In genomic region chr19:33114302-33114701, GRCh38 we compare ENCODE assay signal across 35 cellular contexts. TPM values are rescaled to one million over a fixed set of nuclear protein-coding genes. Genes with fewer than 3 reads are reported as not detected.
"Had no signal": no experiment of that assay in that cellular context is flagged by ENCODE, and none has a peak within 500 bp of the region (broad histone marks: within the 10 kb centered on the region; RNA-seq: fewer than 3 reads in every experiment).

No MANE protein-coding gene starts in this region.

- H3K9me3 ChIP-seq: adrenal gland, MG63, SJSA1, SK-N-SH had no signal

- H3K4me1 ChIP-seq: adrenal gland had no signal

- H3K9me3 Mint-ChIP-seq: activated CD4-positive, alpha-beta memory T cell treated with anti-CD3 and anti-CD28 coated beads for 36 hours; activated naive CD4-positive, alpha-beta T cell treated with anti-CD3 and anti-CD28 coated beads for 36 hours; activated naive CD4-positive, alpha-beta T cell treated with anti-CD3 and anti-CD28 coated beads, Interleukin-2, amount 50 U/mL, for 72 hours; activated T-cell treated with anti-CD3 and anti-CD28 coated beads, Interleukin-2, amount 50 U/mL, for 4 hours; activated T-helper 1 cell treated with anti-CD3 and anti-CD28 coated beads, Interleukin-12 subunit alpha, Interleukin-12 subunit beta, Interleukin-2, Interleukin-4 antibody, amounts not matched to agents 30 ng/mL and 10 ng/mL and 1 ng/mL, durations not matched to agents 14 hours and 24 hours and 36 hours; brain; T-helper 1 cell treated with Interleukin-12 subunit alpha and Interleukin-12 subunit beta and Interleukin-4 antibody, amounts not matched to agents 30 μg/mL and 1 μg/mL, for 36 hours; T-helper 2 cell treated with Interferon-gamma antibody and Interleukin-4, amounts not matched to agents 5 μg/mL and 100 μg/mL, for 36 hours; WTC11 had no signal

- H3K27ac Mint-ChIP-seq: activated CD4-positive, alpha-beta memory T cell treated with anti-CD3 and anti-CD28 coated beads for 36 hours; activated CD4-positive, alpha-beta T cell treated with anti-CD3 and anti-CD28 coated beads for 36 hours; activated naive CD4-positive, alpha-beta T cell treated with anti-CD3 and anti-CD28 coated beads for 36 hours; activated naive CD4-positive, alpha-beta T cell treated with anti-CD3 and anti-CD28 coated beads, Interleukin-2, amount 50 U/mL, for 72 hours; activated T-helper 1 cell treated with anti-CD3 and anti-CD28 coated beads, Interleukin-12 subunit alpha, Interleukin-12 subunit beta, Interleukin-2, Interleukin-4 antibody, amounts not matched to agents 30 ng/mL and 10 ng/mL and 1 ng/mL, durations not matched to agents 14 hours and 24 hours and 36 hours; brain; T-helper 1 cell treated with Interleukin-12 subunit alpha and Interleukin-12 subunit beta and Interleukin-4 antibody, amounts not matched to agents 30 μg/mL and 1 μg/mL, for 36 hours; T-helper 2 cell treated with Interferon-gamma antibody and Interleukin-4, amounts not matched to agents 5 μg/mL and 100 μg/mL, for 36 hours; WTC11 had no signal

- H3K27ac ChIP-seq: adrenal gland, SJSA1 had no signal

- H3K4me3 ChIP-seq: adrenal gland, MG63, SJSA1 had no signal

- H3K4me2 ChIP-seq: SK-N-SH had no signal

- H3K9ac ChIP-seq: SK-N-SH had no signal

- H3K27me3 Mint-ChIP-seq: activated CD4-positive, alpha-beta memory T cell treated with anti-CD3 and anti-CD28 coated beads for 36 hours; activated CD4-positive, alpha-beta T cell treated with anti-CD3 and anti-CD28 coated beads for 36 hours; brain had no signal

- DNase-seq: activated CD4-positive, alpha-beta memory T cell treated with anti-CD3 and anti-CD28 coated beads for 36 hours; activated CD4-positive, alpha-beta T cell treated with anti-CD3 and anti-CD28 coated beads for 36 hours; activated CD4-positive, alpha-beta T cell treated with anti-CD3 and anti-CD28 coated beads, Interleukin-2, amount 50 U/mL, for 1 hour; activated CD8-positive, alpha-beta memory T cell treated with anti-CD3 and anti-CD28 coated beads, Interleukin-2, amount 50 U/mL, for 4 hours; activated gamma-delta T cell treated with Interleukin-2 at 50 U/mL for 16 hours; activated naive CD4-positive, alpha-beta T cell treated with anti-CD3 and anti-CD28 coated beads for 36 hours; activated T-cell treated with anti-CD3 and anti-CD28 coated beads for 4 hours; activated T-cell treated with anti-CD3 and anti-CD28 coated beads, Interleukin-2, amount 50 U/mL, for 4 hours; caudate nucleus; Kasumi-1; MG63; NCI-H1048; NCI-H1105 treated with DMSO at 0.1 percent for 48 hours; NCI-H1436; NCI-H1694; NCI-H1930; NCI-H2081 treated with DMSO at 0.1 percent for 48 hours; NCI-H226; NCI-H446 treated with DMSO at 0.1 percent for 48 hours; NCI-H524; SHP77 treated with DMSO at 0.1 percent for 48 hours; SK-N-SH had no signal

- H3K4me1 Mint-ChIP-seq: activated CD4-positive, alpha-beta T cell treated with anti-CD3 and anti-CD28 coated beads for 36 hours; brain; WTC11 had no signal

- H3K4me3 Mint-ChIP-seq: activated CD4-positive, alpha-beta memory T cell treated with anti-CD3 and anti-CD28 coated beads for 36 hours; activated CD4-positive, alpha-beta T cell treated with anti-CD3 and anti-CD28 coated beads for 36 hours; activated naive CD4-positive, alpha-beta T cell treated with anti-CD3 and anti-CD28 coated beads for 36 hours; activated T-cell treated with anti-CD3 and anti-CD28 coated beads, Interleukin-2, amount 50 U/mL, for 4 hours; activated T-helper 1 cell treated with anti-CD3 and anti-CD28 coated beads, Interleukin-12 subunit alpha, Interleukin-12 subunit beta, Interleukin-2, Interleukin-4 antibody, amounts not matched to agents 30 ng/mL and 10 ng/mL and 1 ng/mL, durations not matched to agents 14 hours and 24 hours and 36 hours; brain; T-helper 1 cell treated with Interleukin-12 subunit alpha and Interleukin-12 subunit beta and Interleukin-4 antibody, amounts not matched to agents 30 μg/mL and 1 μg/mL, for 36 hours; T-helper 2 cell treated with Interferon-gamma antibody and Interleukin-4, amounts not matched to agents 5 μg/mL and 100 μg/mL, for 36 hours; WTC11 had no signal

- H3K27me3 ChIP-seq: adrenal gland, MG63, SJSA1 had no signal

- ATAC-seq: activated CD4-positive, alpha-beta T cell treated with anti-CD3 and anti-CD28 coated beads for 36 hours; activated CD4-positive, CD25-positive, alpha-beta regulatory T cell treated with anti-CD3 and anti-CD28 coated beads, Interleukin-2, amount 50 U/mL, for 24 hours; activated naive CD4-positive, alpha-beta T cell treated with anti-CD3 and anti-CD28 coated beads, Interleukin-2, amount 50 U/mL, for 72 hours; activated T-cell treated with anti-CD3 and anti-CD28 coated beads, Interleukin-2, amount 50 U/mL, for 4 hours; WTC11 had no signal

- H3K9me2 ChIP-seq: SK-N-SH had no signal

RNA-seq across cellular contexts. Expression of gene WDR88, which starts 17.6 kb away (rescaled TPM):
- total RNA-seq: activated CD4-positive, alpha-beta memory T cell treated with anti-CD3 and anti-CD28 coated beads for 36 hours; activated naive CD4-positive, alpha-beta T cell treated with anti-CD3 and anti-CD28 coated beads for 36 hours; activated naive CD4-positive, alpha-beta T cell treated with anti-CD3 and anti-CD28 coated beads, Interleukin-2, amount 50 U/mL, for 72 hours; activated T-cell treated with anti-CD3 and anti-CD28 coated beads, Interleukin-2, amount 50 U/mL, for 4 hours; activated T-helper 1 cell treated with anti-CD3 and anti-CD28 coated beads, Interleukin-12 subunit alpha, Interleukin-12 subunit beta, Interleukin-2, Interleukin-4 antibody, amounts not matched to agents 30 ng/mL and 10 ng/mL and 1 ng/mL, durations not matched to agents 14 hours and 24 hours and 36 hours; adrenal gland; astrocyte; bronchial epithelial cell; cerebellum; RPMI7951; SJSA1 had no signal
- polyA plus RNA-seq: SK-N-SH had no signal
